1 cellular context compared by ENCODE assay signal in genomic region chr9:36138496-36138895, GRCh38.
TF ChIP-seq lines count a peak whose summit lies in the region.

No MANE protein-coding gene starts in this region.

TF ChIP-seq in GM12891, 5 proteins besides CTCF, POLR2A, EP300 and RAD21 (continued from another document):
- TF ChIP-seq POLR2AphosphoS5 (IDR thresholded peaks at IDR 0.05; ENCODE audit: low read depth, low read length) = no peak
- no peak for TF ChIP-seq PAX5 (IDR thresholded peaks at IDR 0.05; ENCODE audit: insufficient read depth, low read length, severe bottlenecking)
- no peak for TF ChIP-seq POU2F2 (IDR thresholded peaks at IDR 0.05; ENCODE audit: low read depth, low read length)
